17 cellular contexts compared by ENCODE assay signal in genomic region chr6:108452725-108453195, GRCh38.
DNase-seq lines count a peak whose midpoint lies in the region; ATAC-seq and TF ChIP-seq lines count a peak whose summit lies in the region.
"Had no signal": no experiment of that assay in that cellular context is flagged by ENCODE, and none has a peak within 500 bp of the region (broad histone marks: within the 10 kb centered on the region; RNA-seq: fewer than 3 reads in every experiment).

No MANE protein-coding gene starts in this region.

- POLR2A ChIA-PET in WTC11 (lab: Charles Lee): no interaction called here

- H3K4me3 ChIP-seq in fibroblast of villous mesenchyme (ENCODE audit: low read depth, low read length): no peak overlapping the region
- no peak overlapping the region for H3K4me3 ChIP-seq in Peyer's patch
- H3K4me3 ChIP-seq: adrenal gland, lung, uterus had no signal

- H3K27ac Mint-ChIP-seq in WTC11 (peak overlapping the region; percentile 52; the same call in 1 of the 2 replicates), osteocyte (ENCODE audit: unreplicated experiment) (peak overlapping the region; percentile 86)
- H3K27ac Mint-ChIP-seq: stimulated activated effector memory CD8-positive, alpha-beta T cell treated with anti-CD3 and anti-CD28 coated beads, Interleukin-12 subunit alpha, Interleukin-12 subunit beta, amount 100 ng/mL, for 72 hours; T-helper 1 cell treated with Interleukin-12 subunit alpha and Interleukin-12 subunit beta and Interleukin-4 antibody, amounts not matched to agents 30 μg/mL and 1 μg/mL, for 36 hours had no signal

- DNase-seq in EH (ENCODE audit: low read depth) (peak; percentile 7), WTC11 (ENCODE audit: low spot score) (no peak), fibroblast of villous mesenchyme (ENCODE audit: low read depth) (peak; percentile 65), osteocyte (ENCODE audit: extremely low spot score, unreplicated experiment) (no peak), Peyer's patch (no peak), GM10266 (ENCODE audit: extremely low spot score) (no peak), AML-193 (lab: John Stamatoyannopoulos, UW) (no peak)
- DNase-seq: activated CD4-positive, alpha-beta T cell treated with anti-CD3 and anti-CD28 coated beads for 1 hour; glutamatergic neuron; stimulated activated CD4-positive, alpha-beta T cell treated with anti-CD3 and anti-CD28 coated beads, Interleukin-4, amount 100 ng/mL, for 1 hour had no signal

- ATAC-seq in WTC11 (peak; percentile 68), HG03565 (IDR thresholded peaks at IDR 0.05; ENCODE audit: unreplicated experiment) (no peak)
- ATAC-seq: HCT116; stimulated activated effector memory CD8-positive, alpha-beta T cell treated with anti-CD3 and anti-CD28 coated beads, Interleukin-12 subunit alpha, Interleukin-12 subunit beta, amount 100 ng/mL, for 72 hours had no signal

- CTCF ChIA-PET in WTC11 (lab: Charles Lee): interaction anchor here (0.6 to 1.0 kb wide), 2 partner anchors 277 to 303 kb away, joined by 3 to 4 read pairs; no protein-coding TSS in a partner anchor

- no peaks in the 10 kb centered on the region for H3K27me3 ChIP-seq in Peyer's patch
- H3K27me3 ChIP-seq: adrenal gland, uterus had no signal

- H3K36me3 Mint-ChIP-seq in WTC11: no peaks in the 10 kb centered on the region
- no peaks in the 10 kb centered on the region for H3K36me3 Mint-ChIP-seq in osteocyte (ENCODE audit: unreplicated experiment)
- H3K36me3 Mint-ChIP-seq: stimulated activated effector memory CD8-positive, alpha-beta T cell treated with anti-CD3 and anti-CD28 coated beads, Interleukin-12 subunit alpha, Interleukin-12 subunit beta, amount 100 ng/mL, for 72 hours had no signal

- no peak overlapping the region for H3K4me3 Mint-ChIP-seq in WTC11
- H3K4me3 Mint-ChIP-seq in osteocyte (ENCODE audit: unreplicated experiment): no peak overlapping the region
- H3K4me3 Mint-ChIP-seq: stimulated activated effector memory CD8-positive, alpha-beta T cell treated with anti-CD3 and anti-CD28 coated beads, Interleukin-12 subunit alpha, Interleukin-12 subunit beta, amount 100 ng/mL, for 72 hours; T-helper 1 cell treated with Interleukin-12 subunit alpha and Interleukin-12 subunit beta and Interleukin-4 antibody, amounts not matched to agents 30 μg/mL and 1 μg/mL, for 36 hours had no signal

- H3K9me3 ChIP-seq in Peyer's patch: no peaks in the 10 kb centered on the region
- H3K9me3 ChIP-seq: adrenal gland, uterus had no signal

- no peaks in the 10 kb centered on the region for H3K27me3 Mint-ChIP-seq in WTC11 (ENCODE audit: low read depth)
- no peaks in the 10 kb centered on the region for H3K27me3 Mint-ChIP-seq in osteocyte (ENCODE audit: unreplicated experiment)

- TF ChIP-seq CTCF in WTC11 (IDR thresholded peaks at IDR 0.05) (no peak), fibroblast of villous mesenchyme (IDR thresholded peaks at IDR 0.05; ENCODE audit: insufficient read depth, low read depth, low read length) (no peak), osteocyte (IDR thresholded peaks at IDR 0.05) (no peak), Peyer's patch (IDR thresholded peaks at IDR 0.05) (no peak), GM10266 (IDR thresholded peaks at IDR 0.05; ENCODE audit: control insufficient read depth, insufficient read depth, low read depth, missing control alignments) (no peak)

- H3K4me1 ChIP-seq in Peyer's patch: peaks cover 0 to 5% (median 0%) of the 10 kb centered on the region in 4 donors
- H3K4me1 ChIP-seq: uterus had no signal

- H3K9me3 Mint-ChIP-seq in WTC11 (no peaks in the 10 kb centered on the region), osteocyte (ENCODE audit: unreplicated experiment) (peaks cover under 1% of the 10 kb centered on the region)
- H3K9me3 Mint-ChIP-seq: stimulated activated effector memory CD8-positive, alpha-beta T cell treated with anti-CD3 and anti-CD28 coated beads, Interleukin-12 subunit alpha, Interleukin-12 subunit beta, amount 100 ng/mL, for 72 hours; T-helper 1 cell treated with Interleukin-12 subunit alpha and Interleukin-12 subunit beta and Interleukin-4 antibody, amounts not matched to agents 30 μg/mL and 1 μg/mL, for 36 hours had no signal

- TF ChIP-seq POLR2A in Peyer's patch (IDR thresholded peaks at IDR 0.05): no peak

- H3K36me3 ChIP-seq in Peyer's patch: peaks cover 0 to 4% (median 0%) of the 10 kb centered on the region in 3 donors
- H3K36me3 ChIP-seq: adrenal gland, uterus had no signal

- H3K4me1 Mint-ChIP-seq in WTC11: peaks cover 14% of the 10 kb centered on the region
- H3K4me1 Mint-ChIP-seq in osteocyte (ENCODE audit: unreplicated experiment): peaks cover 26% of the 10 kb centered on the region

- H3K27ac ChIP-seq in Peyer's patch: no peak overlapping the region

TF ChIP-seq in WTC11, 78 proteins besides CTCF, POLR2A, EP300 and RAD21:
- no peak for TF ChIP-seq USF1 (CRISPR knock-in tag; IDR thresholded peaks at IDR 0.05)
- TF ChIP-seq MAX (CRISPR knock-in tag; IDR thresholded peaks at IDR 0.05): no peak
- TF ChIP-seq E2F5 (CRISPR knock-in tag; IDR thresholded peaks at IDR 0.05): no peak
- TF ChIP-seq ZNF416 (CRISPR knock-in tag; IDR thresholded peaks at IDR 0.05): no peak
- TF ChIP-seq ETV6 (CRISPR knock-in tag; IDR thresholded peaks at IDR 0.05): no peak
- TF ChIP-seq ZNF512 (CRISPR knock-in tag; IDR thresholded peaks at IDR 0.05; ENCODE audit: borderline replicate concordance): no peak
- no peak for TF ChIP-seq CBFB (CRISPR knock-in tag; IDR thresholded peaks at IDR 0.05; ENCODE audit: low read depth)
- TF ChIP-seq TEAD4 (CRISPR knock-in tag; IDR thresholded peaks at IDR 0.05): no peak
- no peak for TF ChIP-seq TEAD1 (CRISPR knock-in tag; IDR thresholded peaks at IDR 0.05)
- no peak for TF ChIP-seq MYBL2 (CRISPR knock-in tag; IDR thresholded peaks at IDR 0.05)
- TF ChIP-seq ZNF317 (CRISPR knock-in tag; IDR thresholded peaks at IDR 0.05; ENCODE audit: borderline replicate concordance, low read depth): no peak
- TF ChIP-seq TCF7 (CRISPR knock-in tag; IDR thresholded peaks at IDR 0.05; ENCODE audit: low read depth): no peak
- TF ChIP-seq ZNF138 (CRISPR knock-in tag; conservative IDR thresholded peaks at IDR 0.05): no peak
- no peak for TF ChIP-seq E2F4 (CRISPR knock-in tag; IDR thresholded peaks at IDR 0.05; ENCODE audit: borderline replicate concordance, low read depth)
TF ChIP-seq in WTC11: peak in this region for 0.

Comparison
In these comparisons a context has a peak if more than half of its experiments do, and no peak if none do; other contexts are left out.
1. DNase-seq: peak in EH (single experiment) and fibroblast of villous mesenchyme (single experiment); none in WTC11 (single experiment), osteocyte (single experiment), Peyer's patch (0 of 3), GM10266 (single experiment) and AML-193 (0 of 2).